18 cellular contexts compared by ENCODE assay signal in the genomic region with DNA sequence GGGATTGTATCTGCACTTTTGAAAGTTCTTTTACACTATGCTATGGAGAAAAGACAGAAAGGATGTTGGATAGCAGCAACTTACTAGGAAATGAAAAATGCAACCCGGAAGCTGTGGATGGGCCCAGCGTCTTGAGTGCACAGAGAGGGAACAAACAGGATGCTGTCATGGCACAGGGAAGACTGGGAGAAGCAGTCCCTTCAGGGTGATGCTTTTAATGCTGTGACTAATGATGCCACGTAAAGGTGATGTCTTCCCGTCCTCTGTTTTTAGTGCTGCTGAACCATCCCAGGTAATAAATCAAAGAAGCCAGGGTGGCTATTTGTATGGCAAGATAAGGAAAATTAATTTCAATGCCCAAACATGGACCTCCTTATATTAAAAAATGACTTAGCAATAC.
A peak's percentile ranks its signal among the peaks of the same experiment; 100 is the strongest.
DNase-seq lines count a peak whose midpoint lies in the region; ATAC-seq and TF ChIP-seq lines count a peak whose summit lies in the region.
"Had no signal": no experiment of that assay in that cellular context is flagged by ENCODE, and none has a peak within 500 bp of the region (broad histone marks: within the 10 kb centered on the region; RNA-seq: fewer than 3 reads in every experiment).

No MANE protein-coding gene starts in this region.

- peaks cover 39% of the 10 kb centered on the region for H3K36me3 Mint-ChIP-seq in CD4-positive, CD25-positive, alpha-beta regulatory T cell
- H3K36me3 Mint-ChIP-seq in CD8-positive, alpha-beta T cell: peaks cover 53% of the 10 kb centered on the region
- peaks cover 59% of the 10 kb centered on the region for H3K36me3 Mint-ChIP-seq in activated naive CD8-positive, alpha-beta T cell treated with anti-CD3 and anti-CD28 coated beads for 36 hours
- no peaks in the 10 kb centered on the region for H3K36me3 Mint-ChIP-seq in neural crest cell (ENCODE audit: low read depth)

- H3K4me1 ChIP-seq in CD4-positive, CD25-positive, alpha-beta regulatory T cell (ENCODE audit: control insufficient read depth, insufficient read depth, low read length, poor library complexity, severe bottlenecking): peaks cover 9% of the 10 kb centered on the region
- H3K4me1 ChIP-seq in CD8-positive, alpha-beta T cell (ENCODE audit: insufficient read depth, low read length): peaks cover 10% of the 10 kb centered on the region
- H3K4me1 ChIP-seq in thyroid gland: peaks cover 0 to 6% of the 10 kb centered on the region in 2 donors

- CTCF ChIA-PET in CD8-positive, alpha-beta T cell (lab: Charles Lee): no interaction called here

- peak overlapping the region in 2 of 3 donors; percentile 2 to 63 for H3K27ac Mint-ChIP-seq in CD4-positive, CD25-positive, alpha-beta regulatory T cell
- peak overlapping the region; percentile 73 for H3K27ac Mint-ChIP-seq in CD8-positive, alpha-beta T cell
- H3K27ac Mint-ChIP-seq in activated naive CD8-positive, alpha-beta T cell treated with anti-CD3 and anti-CD28 coated beads for 36 hours: peak overlapping the region; percentile 49
- H3K27ac Mint-ChIP-seq in neural crest cell (ENCODE audit: unreplicated experiment): peak overlapping the region; percentile 39
- H3K27ac Mint-ChIP-seq: HFFc6 had no signal

- H3K4me3 ChIP-seq in CD4-positive, CD25-positive, alpha-beta regulatory T cell (ENCODE audit: low read depth, low read length): no peak overlapping the region
- H3K4me3 ChIP-seq in CD8-positive, alpha-beta T cell (ENCODE audit: low read depth, low read length): no peak overlapping the region
- no peak overlapping the region for H3K4me3 ChIP-seq in thyroid gland (replicated peaks in 1 of 3)
- H3K4me3 ChIP-seq: K562 had no signal

- H3K27me3 ChIP-seq in CD4-positive, CD25-positive, alpha-beta regulatory T cell (ENCODE audit: control insufficient read depth, insufficient read depth, low read length): no peaks in the 10 kb centered on the region
- no peaks in the 10 kb centered on the region for H3K27me3 ChIP-seq in CD8-positive, alpha-beta T cell (ENCODE audit: insufficient read depth, low read length)
- no peaks in the 10 kb centered on the region for H3K27me3 ChIP-seq in thyroid gland

- no peaks in the 10 kb centered on the region for H3K27me3 Mint-ChIP-seq in CD4-positive, CD25-positive, alpha-beta regulatory T cell
- H3K27me3 Mint-ChIP-seq in CD8-positive, alpha-beta T cell (ENCODE audit: low read depth): no peaks in the 10 kb centered on the region
- H3K27me3 Mint-ChIP-seq in activated naive CD8-positive, alpha-beta T cell treated with anti-CD3 and anti-CD28 coated beads for 36 hours: no peaks in the 10 kb centered on the region
- H3K27me3 Mint-ChIP-seq in neural crest cell (ENCODE audit: low read depth): no peaks in the 10 kb centered on the region

- 88 to 92% methylated on average over 4 of the region's 4 CpGs for WGBS in thyroid gland, 2 donors

- no peak for TF ChIP-seq POLR2A in thyroid gland (IDR thresholded peaks at IDR 0.05)

- peaks cover 38 to 79% (median 44%) of the 10 kb centered on the region in 4 donors for H3K4me1 Mint-ChIP-seq in CD4-positive, CD25-positive, alpha-beta regulatory T cell
- peaks cover 70% of the 10 kb centered on the region for H3K4me1 Mint-ChIP-seq in CD8-positive, alpha-beta T cell (ENCODE audit: low read depth)
- H3K4me1 Mint-ChIP-seq in activated naive CD8-positive, alpha-beta T cell treated with anti-CD3 and anti-CD28 coated beads for 36 hours: peaks cover 58% of the 10 kb centered on the region
- H3K4me1 Mint-ChIP-seq in neural crest cell: peaks cover 14% of the 10 kb centered on the region

- ATAC-seq in CD4-positive, CD25-positive, alpha-beta regulatory T cell (ENCODE audit: low read depth in 2 of 2): no peak
- ATAC-seq in CD8-positive, alpha-beta T cell: no peak
- ATAC-seq in GM21423 (IDR thresholded peaks at IDR 0.05; ENCODE audit: unreplicated experiment): no peak

- no peak for TF ChIP-seq CTCF in CD8-positive, alpha-beta T cell (IDR thresholded peaks at IDR 0.05)
- no peak for TF ChIP-seq CTCF in neural crest cell (conservative IDR thresholded peaks at IDR 0.05)
- TF ChIP-seq CTCF in thyroid gland (IDR thresholded peaks at IDR 0.05): no peak

- no peaks in the 10 kb centered on the region for H3K9me3 ChIP-seq in CD4-positive, CD25-positive, alpha-beta regulatory T cell (ENCODE audit: control insufficient read depth in 2 of 2, low read length in 2 of 2)
- no peaks in the 10 kb centered on the region for H3K9me3 ChIP-seq in CD8-positive, alpha-beta T cell (ENCODE audit: low read length)
- no peaks in the 10 kb centered on the region for H3K9me3 ChIP-seq in thyroid gland

- no peak overlapping the region for H3K4me3 Mint-ChIP-seq in CD4-positive, CD25-positive, alpha-beta regulatory T cell
- H3K4me3 Mint-ChIP-seq in CD8-positive, alpha-beta T cell: no peak overlapping the region
- no peak overlapping the region for H3K4me3 Mint-ChIP-seq in activated naive CD8-positive, alpha-beta T cell treated with anti-CD3 and anti-CD28 coated beads for 36 hours
- no peak overlapping the region for H3K4me3 Mint-ChIP-seq in neural crest cell
- H3K4me3 Mint-ChIP-seq: HFFc6 had no signal

- intact Hi-C loops in CD8-positive, alpha-beta T cell (cut with DNase I, micrococcal nuclease): loop anchor here in 1 of 2 experiments (2.0 to 5.0 kb wide), 2 partner anchors 15 to 36 kb away; no protein-coding TSS in a partner anchor
- intact Hi-C loops in thyroid gland (cut with DNase I): no loop called here

- no peak for DNase-seq in CD4-positive, CD25-positive, alpha-beta regulatory T cell
- DNase-seq in CD8-positive, alpha-beta T cell: no peak
- no peak for DNase-seq in activated naive CD8-positive, alpha-beta T cell treated with anti-CD3 and anti-CD28 coated beads for 36 hours
- DNase-seq in neural crest cell (ENCODE audit: low read depth, low spot score): no peak
- DNase-seq in thyroid gland: no peak
- DNase-seq in NCI-H1092 (lab: John Stamatoyannopoulos, UW): no peak
- DNase-seq: C1 segment of cervical spinal cord, COR-L47, H7, HFFc6, NCI-H187, NCI-H2107, NCI-H510A, NCI-H774, RPMI8226, SHP77 treated with DMSO at 0.1 percent for 48 hours had no signal

- POLR2A ChIA-PET in CD8-positive, alpha-beta T cell (lab: Charles Lee): interaction anchor here (1.6 kb wide), 1 partner anchor 12 kb away, joined by 3 read pairs; no protein-coding TSS in a partner anchor

- peaks cover 0 to 4% (median 0%) of the 10 kb centered on the region in 7 donors for H3K9me3 Mint-ChIP-seq in CD4-positive, CD25-positive, alpha-beta regulatory T cell
- no peaks in the 10 kb centered on the region for H3K9me3 Mint-ChIP-seq in CD8-positive, alpha-beta T cell
- H3K9me3 Mint-ChIP-seq in activated naive CD8-positive, alpha-beta T cell treated with anti-CD3 and anti-CD28 coated beads for 36 hours: peaks cover 7% of the 10 kb centered on the region
- no peaks in the 10 kb centered on the region for H3K9me3 Mint-ChIP-seq in neural crest cell
- H3K9me3 Mint-ChIP-seq: HFFc6 had no signal

- H3K27ac ChIP-seq in CD4-positive, CD25-positive, alpha-beta regulatory T cell (ENCODE audit: insufficient read depth, low read length, poor library complexity, severe bottlenecking): no peak overlapping the region
- no peak overlapping the region for H3K27ac ChIP-seq in CD8-positive, alpha-beta T cell (ENCODE audit: low read depth, low read length)
- no peak overlapping the region for H3K27ac ChIP-seq in thyroid gland

- peaks cover 22% of the 10 kb centered on the region for H3K36me3 ChIP-seq in CD4-positive, CD25-positive, alpha-beta regulatory T cell (ENCODE audit: control insufficient read depth, insufficient read depth, low read length)
- no peaks in the 10 kb centered on the region for H3K36me3 ChIP-seq in CD8-positive, alpha-beta T cell (ENCODE audit: insufficient read depth, low read length)
- no peaks in the 10 kb centered on the region for H3K36me3 ChIP-seq in thyroid gland
